In genomic region chr3:183818041-183818620, GRCh38 we compare ENCODE assay signal across 19 cellular contexts.
"Had no signal": no experiment of that assay in that cellular context is flagged by ENCODE, and none has a peak within 500 bp of the region (broad histone marks: within the 10 kb centered on the region; RNA-seq: fewer than 3 reads in every experiment).

No MANE protein-coding gene starts in this region.

- H3K4me1 ChIP-seq: tibial artery had no signal

- H3K9me3 ChIP-seq: tibial artery had no signal

- H3K27me3 ChIP-seq: cardiac muscle cell, tibial artery had no signal

- FAIRE-seq: endometrium, small intestine, TTC549 had no signal

- DNase-seq: activated CD4-positive, alpha-beta memory T cell treated with anti-CD3 and anti-CD28 coated beads for 36 hours; activated CD4-positive, alpha-beta T cell treated with anti-CD3 and anti-CD28 coated beads for 36 hours; activated naive CD4-positive, alpha-beta T cell treated with anti-CD3 and anti-CD28 coated beads, Interleukin-2, amount 10 ng/mL, durations not matched to agents 7 days and 5 days; activated T-cell treated with anti-CD3 and anti-CD28 coated beads for 4 hours; erythroblast; foreskin melanocyte; glutamatergic neuron; islet precursor cell; right cardiac atrium; small intestine; stimulated activated CD4-positive, alpha-beta T cell treated with anti-CD3 and anti-CD28 coated beads, Interleukin-4, amount 100 ng/mL, for 4 hours; stimulated activated naive CD4-positive, alpha-beta T cell had no signal

- H3K27ac ChIP-seq: cardiac muscle cell, coronary artery, SK-N-MC, tibial artery had no signal

- H3K4me3 ChIP-seq: cardiac muscle cell, coronary artery, lung, SK-N-MC, tibial artery had no signal
